ENCODE assay signal across 27 cellular contexts in genomic region chr11:96067160-96067559, GRCh38.
DNase-seq lines count a peak whose midpoint lies in the region; ATAC-seq and TF ChIP-seq lines count a peak whose summit lies in the region.
"Had no signal": no experiment of that assay in that cellular context is flagged by ENCODE, and none has a peak within 500 bp of the region (broad histone marks: within the 10 kb centered on the region; RNA-seq: fewer than 3 reads in every experiment).

No MANE protein-coding gene starts in this region.

- no peak for DNase-seq in activated naive CD4-positive, alpha-beta T cell (lab: John Stamatoyannopoulos, UW)
- no peak for DNase-seq in activated naive CD8-positive, alpha-beta T cell treated with anti-CD3 and anti-CD28 coated beads, Interleukin-2, amount 50 U/mL, for 24 hours
- DNase-seq in midbrain (lab: John Stamatoyannopoulos, UW) (peak; percentile 29), type B pancreatic cell (ENCODE audit: extremely low spot score, unreplicated experiment) (no peak), AML-193 (lab: John Stamatoyannopoulos, UW) (no peak), mesenteric fat pad (ENCODE audit: low spot score) (no peak)
- DNase-seq: activated CD4-positive, alpha-beta T cell treated with anti-CD3 and anti-CD28 coated beads, Interleukin-2, amount 50 U/mL, for 1 hour; activated CD8-positive, alpha-beta memory T cell treated with anti-CD3 and anti-CD28 coated beads, Interleukin-2, amount 50 U/mL, for 4 hours; activated effector memory CD4-positive, alpha-beta T cell treated with anti-CD3 and anti-CD28 coated beads, Interleukin-2, amount 50 U/mL, for 16 hours; BE2C; brain microvascular endothelial cell; effector memory CD4-positive, alpha-beta T cell; mucosa of descending colon; NCI-H1092 treated with DMSO at 0.1 percent for 48 hours; NCI-H187; NCI-H2171; NCI-H510A treated with DMSO at 0.1 percent for 48 hours; NK-92 treated with Interleukin-12 subunit alpha and Interleukin-12 subunit beta, amount 100 ng/mL, for 24 hours; stimulated activated CD4-positive, alpha-beta T cell treated with anti-CD3 and anti-CD28 coated beads, Interleukin-4, amount 100 ng/mL, for 4 hours; stimulated activated naive B cell treated with anti-CD40 and anti-IgM and Interleukin-4, amounts not matched to agents 10 μg/mL and 1 μg/mL and 100 μg/mL, for 72 hours; T-helper 9 cell; tibial artery had no signal

- H3K27ac Mint-ChIP-seq in activated naive CD4-positive, alpha-beta T cell treated with anti-CD3 and anti-CD28 coated beads, Interleukin-2, amount 50 U/mL, for 24 hours, result peak overlapping the region; percentile 73
- H3K27ac Mint-ChIP-seq in activated naive CD8-positive, alpha-beta T cell treated with anti-CD3 and anti-CD28 coated beads, Interleukin-2, amount 50 U/mL, for 24 hours, result peak overlapping the region; percentile 87
- H3K27ac Mint-ChIP-seq in type B pancreatic cell, result peak overlapping the region; percentile 87

- TF ChIP-seq CTCF in type B pancreatic cell (conservative IDR thresholded peaks at IDR 0.05), result no peak

- H3K27me3 Mint-ChIP-seq in activated naive CD4-positive, alpha-beta T cell treated with anti-CD3 and anti-CD28 coated beads, Interleukin-2, amount 50 U/mL, for 24 hours, result no peaks in the 10 kb centered on the region
- H3K27me3 Mint-ChIP-seq in activated naive CD8-positive, alpha-beta T cell treated with anti-CD3 and anti-CD28 coated beads, Interleukin-2, amount 50 U/mL, for 24 hours, result no peaks in the 10 kb centered on the region
- H3K27me3 Mint-ChIP-seq in type B pancreatic cell, result no peaks in the 10 kb centered on the region
- H3K27me3 Mint-ChIP-seq: IgD-negative memory B cell; stimulated activated naive B cell treated with anti-CD40 and anti-IgM and Interleukin-4, amounts not matched to agents 10 μg/mL and 1 μg/mL and 100 μg/mL, for 72 hours had no signal

- ATAC-seq in activated naive CD8-positive, alpha-beta T cell treated with anti-CD3 and anti-CD28 coated beads, Interleukin-2, amount 50 U/mL, for 24 hours, result no peak
- ATAC-seq: mucosa of descending colon, PC-3, Right ventricle myocardium inferior, sciatic nerve had no signal

- no peak overlapping the region for H3K4me3 Mint-ChIP-seq in activated naive CD4-positive, alpha-beta T cell treated with anti-CD3 and anti-CD28 coated beads, Interleukin-2, amount 50 U/mL, for 24 hours
- H3K4me3 Mint-ChIP-seq in activated naive CD8-positive, alpha-beta T cell treated with anti-CD3 and anti-CD28 coated beads, Interleukin-2, amount 50 U/mL, for 24 hours, result no peak overlapping the region
- H3K4me3 Mint-ChIP-seq in type B pancreatic cell, result no peak overlapping the region

- H3K9me3 Mint-ChIP-seq in activated naive CD4-positive, alpha-beta T cell treated with anti-CD3 and anti-CD28 coated beads, Interleukin-2, amount 50 U/mL, for 24 hours, result peaks cover 5% of the 10 kb centered on the region
- H3K9me3 Mint-ChIP-seq in activated naive CD8-positive, alpha-beta T cell treated with anti-CD3 and anti-CD28 coated beads, Interleukin-2, amount 50 U/mL, for 24 hours, result no peaks in the 10 kb centered on the region
- no peaks in the 10 kb centered on the region for H3K9me3 Mint-ChIP-seq in type B pancreatic cell
- H3K9me3 Mint-ChIP-seq: IgD-negative memory B cell; stimulated activated naive B cell treated with anti-CD40 and anti-IgM and Interleukin-4, amounts not matched to agents 10 μg/mL and 1 μg/mL and 100 μg/mL, for 72 hours had no signal

- peaks cover 83% of the 10 kb centered on the region for H3K4me1 Mint-ChIP-seq in activated naive CD4-positive, alpha-beta T cell treated with anti-CD3 and anti-CD28 coated beads, Interleukin-2, amount 50 U/mL, for 24 hours
- H3K4me1 Mint-ChIP-seq in activated naive CD8-positive, alpha-beta T cell treated with anti-CD3 and anti-CD28 coated beads, Interleukin-2, amount 50 U/mL, for 24 hours, result peaks cover 79% of the 10 kb centered on the region
- H3K4me1 Mint-ChIP-seq in type B pancreatic cell (ENCODE audit: unreplicated experiment), result peaks cover 34% of the 10 kb centered on the region

- peaks cover 17% of the 10 kb centered on the region for H3K36me3 Mint-ChIP-seq in activated naive CD4-positive, alpha-beta T cell treated with anti-CD3 and anti-CD28 coated beads, Interleukin-2, amount 50 U/mL, for 24 hours
- peaks cover 17% of the 10 kb centered on the region for H3K36me3 Mint-ChIP-seq in activated naive CD8-positive, alpha-beta T cell treated with anti-CD3 and anti-CD28 coated beads, Interleukin-2, amount 50 U/mL, for 24 hours (ENCODE audit: low read depth)
- peaks cover 10% of the 10 kb centered on the region for H3K36me3 Mint-ChIP-seq in type B pancreatic cell
